In genomic region chr10:18104223-18104872, GRCh38 we compare ENCODE assay signal across 8 cellular contexts.
DNase-seq lines count a peak whose midpoint lies in the region; ATAC-seq and TF ChIP-seq lines count a peak whose summit lies in the region.

No MANE protein-coding gene starts in this region.

- H3K36me3 ChIP-seq in ACC112 (ENCODE audit: insufficient read depth, low read length) = no peaks in the 10 kb centered on the region

- H3K27ac ChIP-seq in ACC112 (ENCODE audit: low read depth, low read length) = no peak overlapping the region

- peak overlapping the region; percentile 40; the same call in 1 of the 2 replicates for H3K4me3 ChIP-seq in ACC112 (ENCODE audit: low read depth, low read length)

- no peaks in the 10 kb centered on the region for H3K79me2 ChIP-seq in ACC112 (ENCODE audit: control insufficient read depth, insufficient read depth, low read length, unreplicated experiment)

- no peaks in the 10 kb centered on the region for H3K27me3 ChIP-seq in ACC112 (ENCODE audit: insufficient read depth, low read length)

- H3K4me1 ChIP-seq in ACC112 (ENCODE audit: control insufficient read depth, insufficient read depth, low read length, unreplicated experiment) = peaks cover 4% of the 10 kb centered on the region

- DNase-seq in NCI-H748 (lab: John Stamatoyannopoulos, UW; ENCODE audit: unreplicated experiment) (peak; percentile 44), globus pallidus (ENCODE audit: low spot score) (peak; percentile 19), posterior cingulate gyrus (peak in 6 of 10 donors; percentile 20 to 54 (median 45))
- peak; percentile 59 to 61 for DNase-seq in activated T-cell treated with anti-CD3 and anti-CD28 coated beads, Interleukin-2, amount 50 U/mL, for 48 hours

- peak overlapping the region; percentile 75 for H2AFZ ChIP-seq in ACC112 (ENCODE audit: low read length, unreplicated experiment)

- intact Hi-C loops in posterior cingulate gyrus (cut with DNase I) = no loop called here

- ATAC-seq in HG03442 (IDR thresholded peaks at IDR 0.05; ENCODE audit: unreplicated experiment) = no peak
- no peak for ATAC-seq in GM21515 (IDR thresholded peaks at IDR 0.05; ENCODE audit: unreplicated experiment)

- peak; percentile 61 for TF ChIP-seq CTCF in GM12873 (IDR thresholded peaks at IDR 0.05; ENCODE audit: insufficient read depth, low read depth, low read length, missing control alignments)
